ENCODE assay signal across 8 cellular contexts in genomic region chr5:154940772-154941620, GRCh38. TPM values are rescaled to one million over a fixed set of nuclear protein-coding genes. Genes with fewer than 3 reads are reported as not detected.
DNase-seq lines count a peak whose midpoint lies in the region; ATAC-seq and TF ChIP-seq lines count a peak whose summit lies in the region.

TSS of gene MRPL22 (plus strand) at chr5:154941073. CDS start at chr5:154941111, 38 bp downstream.

- CTCF ChIA-PET in PC-3 (lab: Charles Lee): no interaction called here

- peak within 1 kb of the TSS; percentile 99 for H3K4me3 ChIP-seq in Jurkat, Clone E6-1 (ENCODE audit: low read length)
- H3K4me3 ChIP-seq in PC-3 (ENCODE audit: low read length) (peak within 1 kb of the TSS; percentile 87), epithelial cell of proximal tubule (ENCODE audit: low read depth, low read length) (peak within 1 kb of the TSS; percentile 64), mucosa of descending colon (peak within 1 kb of the TSS; percentile 47)

- TSS peak; percentile 81 for BruUV-seq in PC-3 (replicated peaks; lab: Mats Ljungman, UMichigan)

- no peaks in the 10 kb centered on the region for H3K27me3 ChIP-seq in PC-3 (ENCODE audit: low read length)

- peak; percentile 93 for DNase-seq in DMS114 treated with DMSO at 0.1 percent for 48 hours (lab: John Stamatoyannopoulos, UW; ENCODE audit: unreplicated experiment)
- peak; percentile 94 for DNase-seq in Jurkat, Clone E6-1 (ENCODE audit: low read depth, low spot score)
- peak; percentile 89 for DNase-seq in PC-3
- DNase-seq in activated T-cell treated with anti-CD3 and anti-CD28 coated beads for 48 hours (ENCODE audit: low read depth): peak; percentile 91
- DNase-seq in epithelial cell of proximal tubule (ENCODE audit: low read depth): peak; percentile 80
- peak; percentile 94 to 97 (median 95) for DNase-seq in mucosa of descending colon
- DNase-seq in stimulated activated CD8-positive, alpha-beta memory T cell treated with anti-CD3 and anti-CD28 coated beads, Interleukin-4, amount 100 ng/mL, for 1 hour (ENCODE audit: low read depth in 2 of 2, low spot score in 1 of 2): peak; percentile 90 to 94

- peak within 1 kb of the TSS; percentile 86 for H3K9ac ChIP-seq in PC-3 (ENCODE audit: low read length)

- intact Hi-C loops in PC-3 (cut with micrococcal nuclease): loop anchor here (5.0 to 10.0 kb wide), 3 partner anchors 84 to 296 kb away; partner anchors contain the start of genes CNOT8 and LARP1
- intact Hi-C loops in mucosa of descending colon (cut with DNase I, micrococcal nuclease): no loop called here

- H3K9me2 ChIP-seq in PC-3 (replicated peaks; ENCODE audit: low read length): no peaks in the 10 kb centered on the region

- peaks cover 56% of the 10 kb centered on the region for H3K79me2 ChIP-seq in PC-3 (ENCODE audit: low read length)

- peak; percentile 45 for ATAC-seq in GM21576 (IDR thresholded peaks at IDR 0.05; ENCODE audit: unreplicated experiment)
- ATAC-seq in PC-3: peak; percentile 48
- peak; percentile 86 for ATAC-seq in mucosa of descending colon

- H2AFZ ChIP-seq in PC-3 (ENCODE audit: low read length): peak within 1 kb of the TSS; percentile 95

- TF ChIP-seq CTCF in PC-3 (conservative IDR thresholded peaks at IDR 0.05; ENCODE audit: low read depth, low read length): no peak
- TF ChIP-seq CTCF in epithelial cell of proximal tubule (conservative IDR thresholded peaks at IDR 0.05; ENCODE audit: low read depth, low read length): no peak
- no peak for TF ChIP-seq CTCF in mucosa of descending colon (IDR thresholded peaks at IDR 0.05)

- H3K4me1 ChIP-seq in PC-3 (ENCODE audit: insufficient read depth, low read length) (peaks cover 18% of the 10 kb centered on the region), mucosa of descending colon (ENCODE audit: low read depth) (peaks cover 24% of the 10 kb centered on the region)

- peak within 1 kb of the TSS; percentile 88 for H3K4me2 ChIP-seq in PC-3 (ENCODE audit: low read length)

- no peaks in the 10 kb centered on the region for H4K20me1 ChIP-seq in PC-3 (ENCODE audit: low read length)

- 0 out of 2 replicates have a peak within 1 kb of the TSS, but pooled peaks have one; percentile 21 for H3K27ac ChIP-seq in PC-3 (ENCODE audit: low read length)

- H3K36me3 ChIP-seq in PC-3 (ENCODE audit: low read depth, low read length): no peaks in the 10 kb centered on the region
- no peaks in the 10 kb centered on the region for H3K36me3 ChIP-seq in mucosa of descending colon (ENCODE audit: low read depth)

- no peaks in the 10 kb centered on the region for H3K9me3 ChIP-seq in PC-3 (ENCODE audit: low read length)
- no peaks in the 10 kb centered on the region for H3K9me3 ChIP-seq in mucosa of descending colon

- POLR2A ChIA-PET in PC-3 (lab: Charles Lee; ENCODE audit: unreplicated experiment): no interaction called here

- H3F3A ChIP-seq in PC-3 (ENCODE audit: low read length, unreplicated experiment): no peaks in the 10 kb centered on the region

RNA-seq across cellular contexts. Expression of gene MRPL22, which starts in this region (rescaled TPM):
- polyA plus RNA-seq in Jurkat, Clone E6-1 (2012; ENCODE audit: insufficient read depth, insufficient read length): 170 TPM
- total RNA-seq in PC-3 (2014; rRNA removed) (22.3 and 27.2 TPM in 2 replicates), epithelial cell of proximal tubule (20.3 and 52.2 TPM in 2 replicates), mucosa of descending colon (10 to 100 TPM; 30.0 to 50.9 (median 36.0) TPM)

Comparison
In these comparisons a context has a peak if more than half of its experiments do, and no peak if none do; other contexts are left out.
1. Peak in every context shown above with its lines: DNase-seq, ATAC-seq, H3K4me3 ChIP-seq and H3K27ac ChIP-seq.
2. H3K4me3 ChIP-seq: peak in every context shown above with its lines; median percentile 99 in Jurkat, Clone E6-1; 87 in PC-3; 64 in epithelial cell of proximal tubule; 47 in mucosa of descending colon.